ENCODE assay signal across 8 cellular contexts in the genomic region with DNA sequence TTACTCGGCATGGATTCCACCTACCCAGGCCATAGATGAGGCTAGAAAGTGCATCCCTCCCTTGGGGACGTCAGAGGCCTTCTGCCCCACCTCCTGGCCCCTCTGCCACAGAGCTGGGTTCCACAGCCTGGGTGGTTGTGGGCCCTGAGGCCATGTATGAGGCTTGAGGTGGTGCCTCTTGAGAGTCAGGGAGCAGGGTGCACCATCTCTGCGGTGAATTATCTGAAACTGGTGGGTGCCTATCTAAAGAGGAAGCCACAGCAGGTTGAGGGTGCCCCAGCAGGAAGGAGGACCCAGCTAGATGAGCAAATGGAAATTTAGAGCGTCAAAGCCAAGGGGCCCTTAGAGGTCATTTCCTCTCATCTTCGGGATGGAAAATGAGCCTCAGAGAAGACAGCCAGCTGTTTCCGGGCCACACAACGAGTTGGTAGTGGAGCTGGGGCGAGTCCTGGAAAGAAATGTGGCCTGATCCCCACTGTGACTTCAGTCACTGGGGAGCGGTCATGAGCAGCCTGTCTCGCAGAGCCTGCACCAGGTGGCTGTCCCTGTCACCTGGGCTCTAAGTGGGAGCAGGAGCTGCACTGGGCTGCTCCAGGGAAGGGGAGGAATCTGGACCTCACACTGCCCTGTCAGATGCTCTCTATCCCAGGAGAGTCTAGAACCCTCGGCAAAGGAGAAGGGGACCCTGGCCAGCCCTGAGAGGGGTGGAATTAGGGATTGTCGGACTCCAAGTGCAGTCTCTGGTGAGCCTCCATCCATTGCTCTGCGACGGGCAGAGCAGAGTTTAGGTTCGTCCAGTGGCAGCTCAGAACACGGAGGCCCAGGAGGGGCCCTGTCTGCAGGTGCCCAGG. TPM values are rescaled to one million over a fixed set of nuclear protein-coding genes. Genes with fewer than 3 reads are reported as not detected.
DNase-seq lines count a peak whose midpoint lies in the region; ATAC-seq and TF ChIP-seq lines count a peak whose summit lies in the region.

No MANE protein-coding gene starts in this region.

- DNase-seq in SKM-1 (lab: John Stamatoyannopoulos, UW; ENCODE audit: unreplicated experiment): peak; percentile 84
- peak; percentile 36 to 76 (median 65) for DNase-seq in stimulated activated naive CD4-positive, alpha-beta T cell (lab: John Stamatoyannopoulos, UW)
- no peak for DNase-seq in SK-N-DZ (ENCODE audit: low spot score)
- DNase-seq in NCI-H2029 treated with DMSO at 0.1 percent for 48 hours (lab: John Stamatoyannopoulos, UW): no peak

- H3K36me3 ChIP-seq in mesodermal cell (ENCODE audit: control insufficient read depth, insufficient read depth, low read length): no peaks in the 10 kb centered on the region

- H3K9me3 ChIP-seq in mesodermal cell (ENCODE audit: control insufficient read depth, low read length): no peaks in the 10 kb centered on the region

- TF ChIP-seq POLR2A in GM18505 (IDR thresholded peaks at IDR 0.05; ENCODE audit: borderline replicate concordance, extremely low read depth, insufficient read depth, insufficient read length): no peak

- no peaks in the 10 kb centered on the region for H3K36me3 Mint-ChIP-seq in activated naive CD8-positive, alpha-beta T cell

- H3K4me3 ChIP-seq in mesodermal cell (ENCODE audit: extremely low read depth, insufficient read depth, low read length, poor library complexity, severe bottlenecking): no peak overlapping the region

- peaks cover 17% of the 10 kb centered on the region for H3K4me1 ChIP-seq in mesodermal cell (ENCODE audit: control insufficient read depth, insufficient read depth, low read length, poor library complexity, severe bottlenecking)

- no peaks in the 10 kb centered on the region for H3K9me3 Mint-ChIP-seq in activated naive CD8-positive, alpha-beta T cell (ENCODE audit: low read depth)

- peak overlapping the region; percentile 97 for H3K27ac Mint-ChIP-seq in activated naive CD8-positive, alpha-beta T cell

- H3K27ac ChIP-seq in mesodermal cell (ENCODE audit: low read depth, low read length, severe bottlenecking): peak overlapping the region; percentile 59

- peak; percentile 44 for ATAC-seq in GM18505 (IDR thresholded peaks at IDR 0.05; ENCODE audit: unreplicated experiment)
- peak; percentile 45 for ATAC-seq in HG02885 (IDR thresholded peaks at IDR 0.05; ENCODE audit: poor library complexity, unreplicated experiment)

- no peaks in the 10 kb centered on the region for H3K27me3 Mint-ChIP-seq in activated naive CD8-positive, alpha-beta T cell

- 92 to 96% methylated on average over 14 to 15 of the region's 16 CpGs for WGBS in mesodermal cell (ENCODE audit: insufficient coverage in 2 of 2), 2 experiments

- H3K4me1 Mint-ChIP-seq in activated naive CD8-positive, alpha-beta T cell (ENCODE audit: low read depth): peaks cover 88% of the 10 kb centered on the region

- H3K4me3 Mint-ChIP-seq in activated naive CD8-positive, alpha-beta T cell: peak overlapping the region; percentile 83

RNA-seq across cellular contexts. Expression of a gene that starts 7.3 kb away (rescaled TPM):
- polyA plus RNA-seq in mesodermal cell (2013, experiment 1 of 2): 5.9 TPM
- 4.5 TPM for polyA plus RNA-seq in mesodermal cell (2013, experiment 2 of 2)
- polyA plus RNA-seq in SK-N-DZ (2014; cell fraction: cytosol; rRNA removed): 8.7 and 11.8 TPM in 2 replicates
- polyA plus RNA-seq in SK-N-DZ (2014; cell fraction: nucleus; rRNA removed): 4.8 and 7.8 TPM in 2 replicates

Comparison
In these comparisons a context has a peak if more than half of its experiments do, and no peak if none do; other contexts are left out.
1. DNase-seq: peak in SKM-1 (single experiment) and stimulated activated naive CD4-positive, alpha-beta T cell (6 of 6); none in SK-N-DZ (single experiment) and NCI-H2029 treated with DMSO at 0.1 percent for 48 hours (single experiment).